Comparison of ENCODE assay signal across 8 cellular contexts in the genomic region with DNA sequence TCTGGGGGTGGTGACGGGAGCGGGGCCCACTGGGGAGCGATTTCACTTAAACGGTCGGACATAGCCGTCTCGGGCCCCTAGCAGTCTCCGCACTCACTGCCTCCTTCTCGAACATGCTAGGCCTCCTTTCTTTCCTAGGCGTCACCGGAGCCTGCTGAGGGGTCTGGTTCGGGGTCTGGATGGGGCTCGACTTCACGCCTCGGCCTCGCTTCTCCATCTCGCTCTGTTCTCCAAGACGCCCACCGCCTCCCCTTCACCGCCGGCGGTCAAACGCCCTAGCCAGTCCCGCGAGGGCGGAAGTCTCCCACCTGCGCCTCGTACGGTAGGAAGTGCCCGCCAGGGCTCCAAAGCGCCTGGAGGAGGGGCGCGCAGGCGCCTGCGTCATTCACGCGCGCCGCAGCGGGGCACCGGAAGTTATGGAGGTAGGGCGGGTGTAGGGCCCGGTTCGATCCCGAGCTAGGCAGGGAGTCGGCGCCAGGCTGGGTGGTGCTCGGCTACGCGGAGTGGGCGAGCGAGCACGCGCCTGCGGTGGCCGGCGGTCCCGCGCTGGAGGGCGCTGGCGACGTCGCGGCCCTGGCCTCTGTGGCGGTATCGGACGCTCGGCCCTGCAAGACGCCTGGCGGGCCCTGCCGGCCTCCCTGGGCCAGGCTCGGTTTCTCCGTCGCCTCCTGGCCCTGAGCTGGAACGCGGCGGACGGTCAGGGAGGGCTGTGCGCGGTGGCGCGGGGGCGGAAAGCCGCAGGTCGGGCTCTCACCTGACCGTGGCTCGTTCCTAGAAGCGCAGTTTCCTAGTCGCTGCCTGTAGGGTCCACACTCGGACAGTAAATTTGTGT. TPM values are rescaled to one million over a fixed set of nuclear protein-coding genes. Genes with fewer than 3 reads are reported as not detected.
DNase-seq lines count a peak whose midpoint lies in the region; ATAC-seq, FAIRE-seq and TF ChIP-seq lines count a peak whose summit lies in the region.

A gene with protein sequence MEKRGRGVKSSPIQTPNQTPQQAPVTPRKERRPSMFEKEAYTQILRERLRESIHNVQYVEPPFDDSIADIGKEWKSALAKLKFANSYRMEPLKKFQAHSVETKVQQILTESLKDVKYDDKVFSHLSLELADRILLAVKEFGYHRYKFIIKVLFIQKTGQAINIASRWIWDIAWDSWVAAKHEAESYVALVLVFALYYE (minus strand): TSS at position 331 of the 832 bp plus-strand sequence. CDS start 114 bp downstream, at position 217.
A gene (plus strand): TSS at position 381 of the 832 bp plus-strand sequence. CDS start 36 bp downstream, at position 417.

- no peaks in the 10 kb centered on the region for H3K36me3 ChIP-seq in kidney (ENCODE audit: control insufficient read depth in 1 of 2, insufficient read depth in 2 of 2, low read length in 2 of 2)

- H3K4me3 ChIP-seq in kidney (ENCODE audit: low read length in 2 of 2), result peak within 1 kb of the TSS; percentile 81 to 83

- ATAC-seq in GM19043 (IDR thresholded peaks at IDR 0.05; ENCODE audit: low read depth, unreplicated experiment) (peak; percentile 96), HG03354 (IDR thresholded peaks at IDR 0.05; ENCODE audit: poor library complexity, severe bottlenecking, unreplicated experiment) (peak; percentile 95)
- peak; percentile 98 for ATAC-seq in activated CD4-positive, CD25-positive, alpha-beta regulatory T cell treated with anti-CD3 and anti-CD28 coated beads, Interleukin-2, amount 50 U/mL, for 24 hours

- DNase-seq in AML-193 (lab: John Stamatoyannopoulos, UW) (peak; percentile 85 to 90), NCI-H345 treated with DMSO at 0.1 percent for 48 hours (lab: John Stamatoyannopoulos, UW; ENCODE audit: unreplicated experiment) (peak; percentile 71), cerebellar cortex (ENCODE audit: low spot score) (peak; percentile 91), kidney (peak; percentile 98)
- peak; percentile 84 to 92 for DNase-seq in stimulated activated CD4-positive, alpha-beta T cell treated with anti-CD3 and anti-CD28 coated beads, Interleukin-15, amount 100 ng/mL, for 1 hour (ENCODE audit: low read depth in 1 of 2, low spot score in 1 of 2)

- intact Hi-C loops in kidney (cut with DNase I), result no loop called here

- FAIRE-seq in kidney (lab: Jason Lieb, UNC), result no peak

- no peak for TF ChIP-seq CTCF in kidney (IDR thresholded peaks at IDR 0.05; ENCODE audit: borderline replicate concordance, extremely low read depth, insufficient read depth)

- H3K9me3 ChIP-seq in kidney (ENCODE audit: control insufficient read depth in 1 of 2, low read length in 2 of 2), result peaks cover 0 to 2% of the 10 kb centered on the region in 2 donors

- peaks cover 6 to 11% of the 10 kb centered on the region in 2 donors for H3K4me1 ChIP-seq in kidney (ENCODE audit: control insufficient read depth in 1 of 2, insufficient read depth in 1 of 2, low read depth in 1 of 2, low read length in 2 of 2)

- H3K9ac ChIP-seq in kidney (ENCODE audit: low read length in 2 of 2), result peak within 1 kb of the TSS; percentile 97 to 99

- H3K27ac ChIP-seq in kidney (ENCODE audit: low read depth in 2 of 2, low read length in 2 of 2), result peak within 1 kb of the TSS; percentile 95

RNA-seq across cellular contexts. Expression of the first gene that starts in this region (rescaled TPM):
- 1.9 TPM for total RNA-seq in kidney
- polyA plus RNA-seq in kidney (ENCODE audit: insufficient read depth, low read depth, low replicate concordance), result 2.6 TPM

RNA-seq across cellular contexts. Expression of the second gene that starts in this region (rescaled TPM):
- 36.8 TPM for total RNA-seq in kidney
- 22.3 TPM for polyA plus RNA-seq in kidney (ENCODE audit: insufficient read depth, low read depth, low replicate concordance)

Comparison
In these comparisons a context has a peak if more than half of its experiments do, and no peak if none do; other contexts are left out.
1. Peak in every context shown above with its lines: DNase-seq, ATAC-seq, H3K4me3 ChIP-seq and H3K27ac ChIP-seq.